Comparison of ENCODE assay signal across 8 cellular contexts in genomic region chr16:54936979-54937672, GRCh38. TPM values are rescaled to one million over a fixed set of nuclear protein-coding genes. Genes with fewer than 3 reads are reported as not detected.
DNase-seq lines count a peak whose midpoint lies in the region; ATAC-seq and TF ChIP-seq lines count a peak whose summit lies in the region.

No MANE protein-coding gene starts in this region.

- WGBS in heart right ventricle, 2 donors = 4 to 10% methylated on average over 39 of the region's 39 CpGs
- WGBS in sigmoid colon, 2 donors = 2% methylated on average over 39 of the region's 39 CpGs

- TF ChIP-seq POLR2A in sigmoid colon (IDR thresholded peaks at IDR 0.05) = no peak

- in situ Hi-C loops in GM13976 (cut with MboI; ENCODE audit: low sequenced_read_pairs, unreplicated experiment) = loop anchor here (25.0 kb wide), 1 partner anchor 650 kb away; the partner anchor contains the start of gene IRX3

- peaks cover 3 to 46% (median 36%) of the 10 kb centered on the region in 9 donors for H3K4me1 ChIP-seq in heart right ventricle
- H3K4me1 ChIP-seq in sigmoid colon = peaks cover 0 to 44% (median 32%) of the 10 kb centered on the region in 4 donors

- H3K9me3 ChIP-seq in WERI-Rb-1 (ENCODE audit: severe bottlenecking) (peaks cover 7% of the 10 kb centered on the region), heart right ventricle (no peaks in the 10 kb centered on the region), sigmoid colon (no peaks in the 10 kb centered on the region)

- H3K4me3 ChIP-seq in WERI-Rb-1 (ENCODE audit: low read depth, low read length) = peak overlapping the region; percentile 58
- peak overlapping the region; percentile 17 to 90 (median 68) for H3K4me3 ChIP-seq in heart right ventricle
- H3K4me3 ChIP-seq in skeletal muscle cell (ENCODE audit: low read depth, low read length) = peak overlapping the region; percentile 42
- H3K4me3 ChIP-seq in sigmoid colon = no peak overlapping the region

- no peak for TF ChIP-seq EP300 in sigmoid colon (IDR thresholded peaks at IDR 0.05)

- intact Hi-C loops in heart right ventricle (cut with DNase I) = loop anchor here in 8 of 10 donors (5.0 to 10.0 kb wide), 11 partner anchors 302 to 1162 kb away; partner anchors contain the start of genes IRX3 (in 3 of the 8) and IRX6 (in 3 of the 8)
- intact Hi-C loops in sigmoid colon (cut with DNase I) = no loop called here

- H3K36me3 ChIP-seq in WERI-Rb-1 (no peaks in the 10 kb centered on the region), heart right ventricle (peaks cover 0 to 14% (median 0%) of the 10 kb centered on the region in 9 donors), sigmoid colon (no peaks in the 10 kb centered on the region)

- peaks cover 65% of the 10 kb centered on the region for H3K27me3 ChIP-seq in WERI-Rb-1 (ENCODE audit: insufficient read depth, low read depth, severe bottlenecking)
- H3K27me3 ChIP-seq in heart right ventricle = peaks cover 0 to 100% (median 88%) of the 10 kb centered on the region in 7 donors
- peaks cover 74 to 99% (median 92%) of the 10 kb centered on the region in 3 donors for H3K27me3 ChIP-seq in sigmoid colon

- peak; percentile 30 to 73 (median 58) for ATAC-seq in heart right ventricle

- DNase-seq in GM13976 (ENCODE audit: low spot score) = peak; percentile 48
- DNase-seq in WERI-Rb-1 = peak; percentile 64
- DNase-seq in heart right ventricle = peak; percentile 38 to 52
- DNase-seq in skeletal muscle cell (ENCODE audit: low read depth) = no peak
- DNase-seq in sigmoid colon = no peak
- no peak for DNase-seq in globus pallidus (ENCODE audit: low spot score)
- no peak for DNase-seq in NCI-H1092 (lab: John Stamatoyannopoulos, UW)
- DNase-seq in NCI-H187 treated with DMSO at 0.1 percent for 48 hours (lab: John Stamatoyannopoulos, UW) = no peak

- H3K27ac ChIP-seq in WERI-Rb-1 = no peak overlapping the region
- peak overlapping the region; percentile 14 to 96 (median 64) for H3K27ac ChIP-seq in heart right ventricle
- H3K27ac ChIP-seq in sigmoid colon = no peak overlapping the region

- TF ChIP-seq CTCF in GM13976 (IDR thresholded peaks at IDR 0.05; ENCODE audit: borderline replicate concordance, control extremely low read depth, extremely low read depth, insufficient read depth, missing control alignments) (no peak), WERI-Rb-1 (IDR thresholded peaks at IDR 0.05; ENCODE audit: low read depth, low read length) (peak; percentile 92), heart right ventricle (IDR thresholded peaks at IDR 0.05) (peak; percentile 36 to 73 (median 70)), sigmoid colon (IDR thresholded peaks at IDR 0.05) (no peak)

RNA-seq across cellular contexts. Expression of gene IRX5, which starts 6.5 kb away (rescaled TPM):
- total RNA-seq in heart right ventricle (10 to 100 TPM in 8 of 10 donors, 1 to 10 TPM in 2; 3.7 to 39.8 (median 24.5) TPM), sigmoid colon (not detected)
- polyA plus RNA-seq in heart right ventricle (10 to 100 TPM; 13.7 to 21.8 TPM), sigmoid colon (not detected)

Comparison
In these comparisons a context has a peak if more than half of its experiments do, and no peak if none do; other contexts are left out.
1. DNase-seq: peak in GM13976 (single experiment), WERI-Rb-1 (single experiment) and heart right ventricle (2 of 2); none in skeletal muscle cell (single experiment), sigmoid colon (single experiment), globus pallidus (single experiment), NCI-H1092 (single experiment) and NCI-H187 treated with DMSO at 0.1 percent for 48 hours (single experiment).
2. CTCF ChIP-seq: peak in WERI-Rb-1 (single experiment) and heart right ventricle (9 of 9); none in GM13976 (single experiment) and sigmoid colon (0 of 4).
3. H3K27ac ChIP-seq: peak in heart right ventricle (10 of 10); none in WERI-Rb-1 (single experiment) and sigmoid colon (0 of 4).
4. H3K4me3 ChIP-seq: peak in WERI-Rb-1 (single experiment), heart right ventricle (10 of 10) and skeletal muscle cell (single experiment); none in sigmoid colon (0 of 4).
5. RNA of gene IRX5, which starts 6.5 kb away (total RNA-seq): 3.7 to 39.8 TPM in heart right ventricle; not detected in sigmoid colon; every median in the first group is over 4 times any median in the second.